ENCODE assay signal across 15 cellular contexts in genomic region chr2:1607236-1607920, GRCh38.
"Had no signal": no experiment of that assay in that cellular context is flagged by ENCODE, and none has a peak within 500 bp of the region (broad histone marks: within the 10 kb centered on the region; RNA-seq: fewer than 3 reads in every experiment).

No MANE protein-coding gene starts in this region.

- ATAC-seq: activated T-cell treated with anti-CD3 and anti-CD28 coated beads, Interleukin-2, amount 50 U/mL, for 72 hours; gastroesophageal sphincter; T-helper 17 cell had no signal

- H3K36me3 Mint-ChIP-seq: activated naive CD8-positive, alpha-beta T cell treated with anti-CD3 and anti-CD28 coated beads for 36 hours; brain had no signal

- H3K4me1 Mint-ChIP-seq: activated CD4-positive, alpha-beta memory T cell treated with anti-CD3 and anti-CD28 coated beads, Interleukin-2, amount 10 ng/mL, durations not matched to agents 7 days and 5 days had no signal

- H3K4me3 Mint-ChIP-seq: activated CD4-positive, alpha-beta memory T cell treated with anti-CD3 and anti-CD28 coated beads, Interleukin-2, amount 10 ng/mL, durations not matched to agents 7 days and 5 days; activated naive CD8-positive, alpha-beta T cell treated with anti-CD3 and anti-CD28 coated beads for 36 hours; activated T-cell treated with anti-CD3 and anti-CD28 coated beads, Interleukin-2, amount 50 U/mL, for 72 hours; brain; dendritic cell treated with granulocyte-macrophage colony-stimulating factor and Interleukin-4, amounts not matched to agents 40 ng/mL and 50 ng/mL, for 4 days; nephron; T-helper 17 cell had no signal

- H3K27me3 Mint-ChIP-seq: activated CD4-positive, alpha-beta memory T cell treated with anti-CD3 and anti-CD28 coated beads, Interleukin-2, amount 10 ng/mL, durations not matched to agents 7 days and 5 days had no signal

- H3K9me3 ChIP-seq: gastroesophageal sphincter, uterus had no signal

- H3K27ac Mint-ChIP-seq: activated CD4-positive, alpha-beta memory T cell treated with anti-CD3 and anti-CD28 coated beads, Interleukin-2, amount 10 ng/mL, durations not matched to agents 7 days and 5 days; activated naive CD8-positive, alpha-beta T cell treated with anti-CD3 and anti-CD28 coated beads for 36 hours; activated T-cell treated with anti-CD3 and anti-CD28 coated beads, Interleukin-2, amount 50 U/mL, for 72 hours; brain; dendritic cell treated with granulocyte-macrophage colony-stimulating factor and Interleukin-4, amounts not matched to agents 40 ng/mL and 50 ng/mL, for 4 days; T-helper 17 cell had no signal

- H2AFZ ChIP-seq: hepatocyte had no signal

- DNase-seq: activated CD4-positive, alpha-beta memory T cell treated with anti-CD3 and anti-CD28 coated beads, Interleukin-2, amount 10 ng/mL, durations not matched to agents 7 days and 5 days; activated CD4-positive, alpha-beta T cell treated with anti-CD3 and anti-CD28 coated beads for 4 hours; activated naive CD8-positive, alpha-beta T cell treated with anti-CD3 and anti-CD28 coated beads for 36 hours; activated T-cell treated with anti-CD3 and anti-CD28 coated beads, Interleukin-2, amount 50 U/mL, for 72 hours; amygdala; effector memory CD4-positive, alpha-beta T cell; stimulated activated CD4-positive, alpha-beta T cell treated with anti-CD3 and anti-CD28 coated beads, Interleukin-12 subunit alpha, Interleukin-12 subunit beta, amount 100 ng/mL, for 4 hours; stimulated activated CD4-positive, alpha-beta T cell treated with anti-CD3 and anti-CD28 coated beads, Interleukin-2, amount 100 ng/mL, for 24 hours; T-helper 17 cell; uterus had no signal

- H3K27ac ChIP-seq: gastroesophageal sphincter, hepatocyte, uterus had no signal

- H3K79me2 ChIP-seq: hepatocyte had no signal

- H3K36me3 ChIP-seq: gastroesophageal sphincter, uterus had no signal

- H3K9me3 Mint-ChIP-seq: activated CD4-positive, alpha-beta memory T cell treated with anti-CD3 and anti-CD28 coated beads, Interleukin-2, amount 10 ng/mL, durations not matched to agents 7 days and 5 days; activated naive CD8-positive, alpha-beta T cell treated with anti-CD3 and anti-CD28 coated beads for 36 hours; activated T-cell treated with anti-CD3 and anti-CD28 coated beads, Interleukin-2, amount 50 U/mL, for 72 hours; brain; dendritic cell treated with granulocyte-macrophage colony-stimulating factor and Interleukin-4, amounts not matched to agents 40 ng/mL and 50 ng/mL, for 4 days; nephron had no signal

- H3K4me1 ChIP-seq: uterus had no signal

- H3K4me2 ChIP-seq: hepatocyte had no signal

- H3K4me3 ChIP-seq: gastroesophageal sphincter, hepatocyte, uterus had no signal

- H3K27me3 ChIP-seq: uterus had no signal
